Comparison of ENCODE assay signal across 24 cellular contexts in the genomic region with DNA sequence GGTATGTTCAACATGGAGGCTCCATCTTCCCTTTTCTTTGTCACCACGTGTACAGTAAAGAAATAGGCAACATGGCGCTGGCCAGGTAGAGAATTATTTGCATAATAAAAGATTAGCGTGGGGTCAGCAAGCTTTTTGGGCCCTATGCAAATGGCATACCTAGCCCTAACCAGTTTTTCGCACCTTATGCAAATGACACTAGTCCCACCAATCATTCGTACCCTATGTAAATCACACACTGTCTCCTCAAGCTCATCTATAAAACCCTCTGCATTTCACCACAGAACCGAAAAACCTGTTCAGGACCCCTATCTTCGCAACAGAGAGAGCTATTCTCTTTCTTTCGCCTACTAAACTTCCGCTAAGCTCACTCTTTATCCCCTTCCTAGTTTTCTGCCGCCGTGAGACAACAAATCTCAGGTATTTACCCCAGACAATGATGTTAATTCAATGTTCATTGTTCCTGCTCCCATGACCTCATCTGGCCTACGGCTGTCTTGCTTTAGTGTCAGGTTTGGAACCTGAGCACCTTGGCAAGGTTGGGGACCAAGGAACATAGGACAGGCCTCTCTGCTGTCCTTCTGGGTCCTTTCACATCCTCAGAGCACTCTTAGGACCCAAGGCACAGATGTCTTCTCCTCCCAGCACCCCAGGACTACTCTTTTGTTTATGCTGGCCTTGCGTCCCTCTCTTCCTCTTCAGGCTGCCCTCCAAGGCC.
A peak's percentile ranks its signal among the peaks of the same experiment; 100 is the strongest.
DNase-seq lines count a peak whose midpoint lies in the region; ATAC-seq and TF ChIP-seq lines count a peak whose summit lies in the region.
"Had no signal": no experiment of that assay in that cellular context is flagged by ENCODE, and none has a peak within 500 bp of the region (broad histone marks: within the 10 kb centered on the region; RNA-seq: fewer than 3 reads in every experiment).

No MANE protein-coding gene starts in this region.

- WGBS in iPS DF 6.9 (ENCODE audit: insufficient coverage, insufficient read length) = no CpG with 5 or more reads among the region's 13 CpGs
- WGBS in trophoblast cell (ENCODE audit: extremely low coverage, insufficient coverage, insufficient read length) = no CpG with 5 or more reads among the region's 13 CpGs

- no peaks in the 10 kb centered on the region for H3K79me1 ChIP-seq in trophoblast cell (ENCODE audit: low read length)

- H3K4me1 ChIP-seq in HUES48 (ENCODE audit: control insufficient read depth, insufficient read depth, low read length) (peaks cover 24% of the 10 kb centered on the region), iPS DF 6.9 (ENCODE audit: control insufficient read depth, insufficient read depth, low read length) (peaks cover 4% of the 10 kb centered on the region; the same call in 1 of the 2 replicates), trophoblast cell (ENCODE audit: control insufficient read depth in 1 of 2, insufficient read depth in 2 of 2, low read length in 2 of 2) (peaks cover 6 to 7% of the 10 kb centered on the region in 2 experiments)
- H3K4me1 ChIP-seq: BE2C, Peyer's patch had no signal

- 0 out of 2 replicates have a peak, but pooled peaks cover 3% of the 10 kb centered on the region for H3K9me3 ChIP-seq in HUES48 (ENCODE audit: control insufficient read depth, insufficient read depth, low read length)
- H3K9me3 ChIP-seq in iPS DF 6.9 (ENCODE audit: control insufficient read depth, insufficient read depth, low read length) = no peaks in the 10 kb centered on the region
- peaks cover 2% of the 10 kb centered on the region for H3K9me3 ChIP-seq in trophoblast cell (ENCODE audit: insufficient read depth, low read depth, low read length)
- H3K9me3 ChIP-seq: BE2C, Peyer's patch, spleen, thoracic aorta had no signal

- intact Hi-C loops in dorsolateral prefrontal cortex (cut with DNase I) = loop anchor here in 1 of 2 donors (2.0 to 5.0 kb wide), 3 partner anchors 62 to 527 kb away; no protein-coding TSS in a partner anchor

- no peak overlapping the region for H2AK5ac ChIP-seq in trophoblast cell (ENCODE audit: low read length)

- no peak overlapping the region for H2BK120ac ChIP-seq in trophoblast cell (ENCODE audit: insufficient read depth, low read length, poor library complexity)

- H3K4ac ChIP-seq in trophoblast cell (ENCODE audit: low read depth, low read length) = no peak overlapping the region

- H3K36me3 ChIP-seq in HUES48 (ENCODE audit: control insufficient read depth, insufficient read depth, low read length) = no peaks in the 10 kb centered on the region
- no peaks in the 10 kb centered on the region for H3K36me3 ChIP-seq in iPS DF 6.9 (ENCODE audit: control insufficient read depth, insufficient read depth, low read length)
- no peaks in the 10 kb centered on the region for H3K36me3 ChIP-seq in trophoblast cell (ENCODE audit: control insufficient read depth in 1 of 2, insufficient read depth in 2 of 2, low read length in 2 of 2)
- H3K36me3 ChIP-seq: BE2C, Peyer's patch, spleen, thoracic aorta had no signal

- no peak overlapping the region for H4K12ac ChIP-seq in trophoblast cell (ENCODE audit: low read depth, low read length)

- no peak for TF ChIP-seq CTCF in VCaP (conservative IDR thresholded peaks at IDR 0.05)
- no peak for TF ChIP-seq CTCF in dorsolateral prefrontal cortex (IDR thresholded peaks at IDR 0.05 in 54 of 56, conservative IDR thresholded peaks at IDR 0.05 in 2 of 56; ENCODE audit: low read depth in 1 of 56, partially characterized antibody in 56 of 56)

- H3K27me3 ChIP-seq in HUES48 (ENCODE audit: control insufficient read depth, insufficient read depth, low read length) (no peaks in the 10 kb centered on the region), iPS DF 6.9 (ENCODE audit: control insufficient read depth, insufficient read depth, low read length) (no peaks in the 10 kb centered on the region), trophoblast cell (ENCODE audit: insufficient read depth, low read length) (no peaks in the 10 kb centered on the region), dorsolateral prefrontal cortex (peaks cover 0 to 8% (median 0%) of the 10 kb centered on the region in 45 donors)
- H3K27me3 ChIP-seq: Peyer's patch had no signal

- no peaks in the 10 kb centered on the region for H3K79me2 ChIP-seq in trophoblast cell (ENCODE audit: control insufficient read depth, insufficient read depth, low read length, poor library complexity)

- H3K27ac ChIP-seq in HUES48 (ENCODE audit: low read depth, low read length) = peak overlapping the region; percentile 90
- H3K27ac ChIP-seq in VCaP = peak overlapping the region; percentile 13; the same call in 1 of the 2 replicates
- H3K27ac ChIP-seq in iPS DF 6.9 (ENCODE audit: low read length) = peak overlapping the region; percentile 18
- H3K27ac ChIP-seq in trophoblast cell (ENCODE audit: low read depth, low read length) = no peak overlapping the region
- H3K27ac ChIP-seq in dorsolateral prefrontal cortex = peak overlapping the region in 1 of 59 donors; percentile 22
- H3K27ac ChIP-seq: Peyer's patch, spleen, thoracic aorta had no signal

- H3K9ac ChIP-seq in HUES48 (ENCODE audit: low read depth, low read length) (peak overlapping the region; percentile 87), trophoblast cell (ENCODE audit: low read length) (no peak overlapping the region)

- H2BK5ac ChIP-seq in trophoblast cell (ENCODE audit: low read depth, low read length, poor library complexity) = no peak overlapping the region

- H4K8ac ChIP-seq in trophoblast cell (ENCODE audit: low read depth, low read length) = peak overlapping the region; percentile 54

- H3K4me2 ChIP-seq in trophoblast cell (ENCODE audit: low read length) = no peak overlapping the region

- peak overlapping the region; percentile 8 for H4K91ac ChIP-seq in trophoblast cell (ENCODE audit: low read depth, low read length)

- DNase-seq in iPS DF 6.9 (ENCODE audit: low read depth, low spot score) (peak; percentile 86), trophoblast cell (no peak), DMS114 treated with DMSO at 0.1 percent for 48 hours (lab: John Stamatoyannopoulos, UW; ENCODE audit: unreplicated experiment) (no peak), dorsolateral prefrontal cortex (no peak)
- DNase-seq: activated CD4-positive, alpha-beta memory T cell treated with anti-CD3 and anti-CD28 coated beads, Interleukin-2, amount 10 ng/mL, durations not matched to agents 7 days and 5 days; activated CD4-positive, alpha-beta T cell treated with anti-CD3 and anti-CD28 coated beads for 1 hour; activated CD8-positive, alpha-beta memory T cell treated with anti-CD3 and anti-CD28 coated beads, Interleukin-2, amount 50 U/mL, for 4 hours; activated naive CD4-positive, alpha-beta T cell treated with Interleukin-2 at 50 U/mL for 16 hours; CD8-positive, alpha-beta T cell; cortex of kidney; effector memory CD8-positive, alpha-beta T cell; glutamatergic neuron; left colon; Peyer's patch; right cardiac atrium; spleen; stimulated activated CD8-positive, alpha-beta memory T cell treated with anti-CD3 and anti-CD28 coated beads, Interleukin-4, amount 100 ng/mL, for 48 hours; stimulated activated naive CD8-positive, alpha-beta T cell treated with anti-CD3 and anti-CD28 coated beads, Interleukin-15, amount 100 ng/mL, for 72 hours; T-helper 17 cell had no signal

- peak overlapping the region; percentile 61 for H2BK12ac ChIP-seq in trophoblast cell (ENCODE audit: low read length)

- ATAC-seq in HG02970 (IDR thresholded peaks at IDR 0.05; ENCODE audit: low FRiP score, unreplicated experiment) = no peak
- ATAC-seq: stimulated activated naive CD8-positive, alpha-beta T cell treated with anti-CD3 and anti-CD28 coated beads, Interleukin-15, amount 100 ng/mL, for 72 hours had no signal

- H3K18ac ChIP-seq in trophoblast cell (ENCODE audit: low read length) = no peak overlapping the region

- H2AFZ ChIP-seq in trophoblast cell (ENCODE audit: insufficient read depth, low read length, poor library complexity) = no peak overlapping the region

- H3K4me3 ChIP-seq in HUES48 (ENCODE audit: low read depth, low read length) (peak overlapping the region; percentile 42), iPS DF 6.9 (ENCODE audit: low read length) (no peak overlapping the region), trophoblast cell (ENCODE audit: low read depth, low read length) (no peak overlapping the region), dorsolateral prefrontal cortex (no peak overlapping the region)
- H3K4me3 ChIP-seq: Peyer's patch, spleen, thoracic aorta had no signal

- H3K23ac ChIP-seq in trophoblast cell (ENCODE audit: low read length) = no peak overlapping the region

- peak overlapping the region; percentile 7 for H3K14ac ChIP-seq in trophoblast cell (ENCODE audit: low read length)
